ENCODE assay signal across 8 cellular contexts in the genomic region with DNA sequence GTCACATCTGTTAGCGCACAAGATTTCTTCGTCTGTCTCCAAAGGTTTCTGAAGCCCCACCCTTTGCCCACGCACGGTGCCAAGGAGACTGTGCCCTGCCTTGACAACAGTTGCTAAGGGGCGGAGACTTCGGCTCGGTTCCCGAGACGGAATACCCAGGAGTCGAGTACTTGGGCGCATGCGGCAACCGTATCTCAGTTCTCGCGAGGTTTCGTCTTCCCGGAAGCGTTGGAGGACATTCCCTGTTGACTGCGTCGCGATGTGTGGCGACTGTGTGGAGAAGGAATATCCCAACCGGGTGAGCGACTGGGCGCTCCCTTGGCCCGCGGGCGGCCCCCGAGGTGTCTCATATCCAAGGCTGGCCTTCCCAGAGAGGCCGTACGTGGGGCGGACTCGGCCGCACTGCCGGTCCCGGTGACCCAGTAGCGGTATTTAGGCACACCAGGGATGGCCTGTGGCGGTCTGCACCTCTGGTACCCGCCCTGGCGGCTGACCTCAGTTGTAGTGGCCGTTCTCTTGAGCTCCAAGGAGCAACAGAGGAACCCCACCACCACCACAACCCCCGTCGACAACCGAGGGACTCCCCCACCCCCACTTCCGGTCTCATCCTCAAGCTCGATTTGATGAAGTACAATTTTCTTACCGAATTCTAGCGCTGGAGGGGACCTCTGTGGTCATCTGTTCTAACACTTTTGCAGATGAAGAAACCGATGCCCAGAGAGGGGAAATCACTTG. TPM values are rescaled to one million over a fixed set of nuclear protein-coding genes. Genes with fewer than 3 reads are reported as not detected.
DNase-seq lines count a peak whose midpoint lies in the region; ATAC-seq lines count a peak whose summit lies in the region.

CHURC1 (plus strand) TSS at position 219 of the 735 bp plus-strand sequence; CDS start at position 260, 41 bp downstream.

- H3K4me3 Mint-ChIP-seq in effector memory CD8-positive, alpha-beta T cell: peak within 1 kb of the TSS; percentile 92 to 94

- peaks cover 35 to 41% of the 10 kb centered on the region in 2 donors for H3K4me1 Mint-ChIP-seq in effector memory CD8-positive, alpha-beta T cell (ENCODE audit: low read depth in 2 of 2)

- H3K27me3 Mint-ChIP-seq in effector memory CD8-positive, alpha-beta T cell: peaks cover 0 to 6% of the 10 kb centered on the region in 2 donors

- peak; percentile 96 for ATAC-seq in GM21360 (IDR thresholded peaks at IDR 0.05; ENCODE audit: unreplicated experiment)
- ATAC-seq in effector memory CD8-positive, alpha-beta T cell (replicated peaks): peak; percentile 83

- H3K9me3 Mint-ChIP-seq in effector memory CD8-positive, alpha-beta T cell: no peaks in the 10 kb centered on the region

- peak within 1 kb of the TSS; percentile 98 to 99 for H3K27ac Mint-ChIP-seq in effector memory CD8-positive, alpha-beta T cell

- H3K36me3 Mint-ChIP-seq in effector memory CD8-positive, alpha-beta T cell (ENCODE audit: insufficient read depth): peaks cover 22% of the 10 kb centered on the region

- peak; percentile 99 for DNase-seq in COLO668 (lab: John Stamatoyannopoulos, UW; ENCODE audit: unreplicated experiment)
- DNase-seq in HT1080 (ENCODE audit: low read depth): peak; percentile 97
- peak; percentile 94 for DNase-seq in NOMO-1 treated with DMSO at 0.1 percent for 48 hours (lab: John Stamatoyannopoulos, UW; ENCODE audit: unreplicated experiment)
- DNase-seq in activated CD8-positive, alpha-beta memory T cell treated with anti-CD3 and anti-CD28 coated beads for 4 hours (ENCODE audit: low read depth in 2 of 2): peak; percentile 96 to 98
- DNase-seq in effector memory CD8-positive, alpha-beta T cell: peak; percentile 92 to 94 (median 93)
- DNase-seq in medulla oblongata (ENCODE audit: extremely low spot score): peak; percentile 99
- peak; percentile 97 for DNase-seq in stimulated activated CD8-positive, alpha-beta memory T cell treated with anti-CD3 and anti-CD28 coated beads, Interleukin-12 subunit alpha, Interleukin-12 subunit beta, amount 100 ng/mL, for 1 hour (ENCODE audit: low read depth)

RNA-seq across cellular contexts. Expression of gene CHURC1, which starts in this region (rescaled TPM):
- total RNA-seq in HT1080 (2014; rRNA removed; shearing (Covaris generic)): 32.5 and 33.0 TPM in 2 replicates
- 35.8 and 41.1 TPM in 2 replicates for polyA plus RNA-seq in HT1080 (2015; cell fraction: cytosol; rRNA removed)
- 21.6 and 32.7 TPM in 2 replicates for polyA plus RNA-seq in HT1080 (2015; cell fraction: nucleus; rRNA removed)

Comparison
In these comparisons a context has a peak if more than half of its experiments do, and no peak if none do; other contexts are left out.
1. Peak in every context shown above with its lines: DNase-seq and ATAC-seq.